26 cellular contexts compared by ENCODE assay signal in genomic region chr10:7659560-7659959, GRCh38. TPM values are rescaled to one million over a fixed set of nuclear protein-coding genes. Genes with fewer than 3 reads are reported as not detected.
DNase-seq lines count a peak whose midpoint lies in the region; ATAC-seq and TF ChIP-seq lines count a peak whose summit lies in the region.
"Had no signal": no experiment of that assay in that cellular context is flagged by ENCODE, and none has a peak within 500 bp of the region (broad histone marks: within the 10 kb centered on the region; RNA-seq: fewer than 3 reads in every experiment).

No MANE protein-coding gene starts in this region.

- peaks cover 0 to 2% (median 0%) of the 10 kb centered on the region in 5 donors for H3K9me3 ChIP-seq in subcutaneous abdominal adipose tissue (ENCODE audit: control insufficient read depth in 5 of 5, low read length in 5 of 5)
- H3K9me3 ChIP-seq: uterus had no signal

- H3K9ac ChIP-seq in subcutaneous abdominal adipose tissue (ENCODE audit: low read length in 5 of 5), result peak overlapping the region in 1 of 5 donors; percentile 52

- peak overlapping the region; percentile 59 for H3K27ac ChIP-seq in subcutaneous abdominal adipose tissue (ENCODE audit: low read depth, low read length)

- H3K36me3 ChIP-seq in subcutaneous abdominal adipose tissue (ENCODE audit: control insufficient read depth in 5 of 5, insufficient read depth in 5 of 5, low read length in 5 of 5), result peaks cover under 1 to 5% (median 2%) of the 10 kb centered on the region in 5 donors
- H3K36me3 ChIP-seq: uterus had no signal

- ATAC-seq in omental fat pad (ENCODE audit: low FRiP score), result no peak
- ATAC-seq: activated CD8-positive, alpha-beta T cell treated with anti-CD3 and anti-CD28 coated beads for 36 hours; left lobe of liver; Panc1; stimulated activated memory B cell treated with anti-CD40 and anti-IgM and Interleukin-4, amounts not matched to agents 10 μg/mL and 1 μg/mL and 100 μg/mL, for 72 hours had no signal

- H3K27me3 ChIP-seq in subcutaneous abdominal adipose tissue (ENCODE audit: control insufficient read depth in 5 of 5, insufficient read depth in 4 of 5, low read length in 5 of 5), result peaks cover 0 to 4% (median 0%) of the 10 kb centered on the region in 5 donors
- H3K27me3 ChIP-seq: uterus had no signal

- no peak for TF ChIP-seq CTCF in omental fat pad (IDR thresholded peaks at IDR 0.05)

- H3K4me1 ChIP-seq in subcutaneous abdominal adipose tissue (ENCODE audit: control insufficient read depth in 5 of 5, insufficient read depth in 5 of 5, low read length in 5 of 5), result peaks cover 5 to 74% (median 64%) of the 10 kb centered on the region in 5 donors
- H3K4me1 ChIP-seq: uterus had no signal

- no peak overlapping the region for H3K4me3 ChIP-seq in subcutaneous abdominal adipose tissue (ENCODE audit: low read depth in 1 of 5, low read length in 5 of 5)
- H3K4me3 ChIP-seq: uterus had no signal

- DNase-seq in AG20443 (ENCODE audit: low spot score), result peak; percentile 35
- DNase-seq in SW480 (ENCODE audit: low spot score), result peak; percentile 41
- peak; percentile 16 for DNase-seq in kidney glomerular epithelial cell (lab: John Stamatoyannopoulos, UW)
- DNase-seq in T-helper 2 cell, result no peak
- DNase-seq in SW 1271 (lab: John Stamatoyannopoulos, UW), result no peak
- DNase-seq in omental fat pad (ENCODE audit: low spot score), result no peak
- no peak for DNase-seq in DMS79 treated with DMSO at 0.1 percent for 48 hours (lab: John Stamatoyannopoulos, UW)
- DNase-seq: activated CD8-positive, alpha-beta memory T cell treated with anti-CD3 and anti-CD28 coated beads, Interleukin-2, amount 50 U/mL, for 48 hours; activated CD8-positive, alpha-beta T cell treated with anti-CD3 and anti-CD28 coated beads for 36 hours; activated naive CD4-positive, alpha-beta T cell treated with anti-CD3 and anti-CD28 coated beads for 36 hours; C1 segment of cervical spinal cord; Kasumi-1; mesenchymal stem cell; NCI-H146; NCI-H226; NCI-H526 treated with DMSO at 0.1 percent for 48 hours; Right ventricle myocardium superior; uterus had no signal

RNA-seq across cellular contexts. Expression of gene ITIH5, which starts 7.2 kb away (rescaled TPM):
- total RNA-seq in omental fat pad, result 100 to 1,000 TPM in 2 of 4 donors, 10 to 100 TPM in 2; 50.0 to 263 (median 97.9) TPM
- total RNA-seq: activated CD8-positive, alpha-beta T cell treated with anti-CD3 and anti-CD28 coated beads for 36 hours; activated naive CD4-positive, alpha-beta T cell treated with anti-CD3 and anti-CD28 coated beads for 36 hours; activated T-helper 1 cell treated with anti-CD3 and anti-CD28 coated beads, Interleukin-12 subunit alpha, Interleukin-12 subunit beta, Interleukin-2, Interleukin-4 antibody, amounts not matched to agents 30 ng/mL and 10 ng/mL and 1 ng/mL, durations not matched to agents 14 hours and 24 hours and 36 hours; bronchial epithelial cell; endothelial cell of umbilical vein; myocyte had no signal

RNA-seq across cellular contexts. Expression of gene ITIH2, which starts 43.6 kb away (rescaled TPM):
- not detected for total RNA-seq in omental fat pad
- total RNA-seq: activated CD8-positive, alpha-beta T cell treated with anti-CD3 and anti-CD28 coated beads for 36 hours; activated naive CD4-positive, alpha-beta T cell treated with anti-CD3 and anti-CD28 coated beads for 36 hours; activated T-helper 1 cell treated with anti-CD3 and anti-CD28 coated beads, Interleukin-12 subunit alpha, Interleukin-12 subunit beta, Interleukin-2, Interleukin-4 antibody, amounts not matched to agents 30 ng/mL and 10 ng/mL and 1 ng/mL, durations not matched to agents 14 hours and 24 hours and 36 hours; bronchial epithelial cell; endothelial cell of umbilical vein; myocyte; Right ventricle myocardium superior had no signal

Comparison
In these comparisons a context has a peak if more than half of its experiments do, and no peak if none do; other contexts are left out.
1. DNase-seq: peak in AG20443 (single experiment), SW480 (single experiment) and kidney glomerular epithelial cell (single experiment); none in T-helper 2 cell (0 of 5), SW 1271 (0 of 2), omental fat pad (single experiment) and DMS79 treated with DMSO at 0.1 percent for 48 hours (single experiment).